Comparison of ENCODE assay signal across 7 cellular contexts in genomic region chr17:50534222-50534978, GRCh38. TPM values are rescaled to one million over a fixed set of nuclear protein-coding genes. Genes with fewer than 3 reads are reported as not detected.
DNase-seq lines count a peak whose midpoint lies in the region; ATAC-seq and TF ChIP-seq lines count a peak whose summit lies in the region.
"Had no signal": no experiment of that assay in that cellular context is flagged by ENCODE, and none has a peak within 500 bp of the region (broad histone marks: within the 10 kb centered on the region; RNA-seq: fewer than 3 reads in every experiment).

No MANE protein-coding gene starts in this region.

- H3K4me3 Mint-ChIP-seq in HFFc6, result peak overlapping the region; percentile 36; the same call in 1 of the 2 replicates
- H3K4me3 Mint-ChIP-seq: natural killer cell treated with Interleukin-12 subunit alpha and Interleukin-12 subunit beta and Interleukin-15 and Interleukin-18, amount 100 ng/mL, for 72 hours had no signal

- H3K27ac Mint-ChIP-seq in HFFc6, result no peak overlapping the region
- H3K27ac Mint-ChIP-seq: natural killer cell treated with Interleukin-12 subunit alpha and Interleukin-12 subunit beta and Interleukin-15 and Interleukin-18, amount 100 ng/mL, for 72 hours had no signal

- no peaks in the 10 kb centered on the region for H3K36me3 ChIP-seq in neural cell (ENCODE audit: insufficient read depth, low read length)

- H3K4me2 ChIP-seq in neural cell (ENCODE audit: low read length), result no peak overlapping the region

- H3K9me3 ChIP-seq in neural cell (ENCODE audit: low read length), result no peaks in the 10 kb centered on the region

- H3K27me3 Mint-ChIP-seq in HFFc6 (ENCODE audit: insufficient read depth), result peaks cover 45% of the 10 kb centered on the region

- no peak overlapping the region for H3K9ac ChIP-seq in neural cell (ENCODE audit: low read length)

- TF ChIP-seq RAD21 in neural cell (conservative IDR thresholded peaks at IDR 0.05), result no peak

- TF ChIP-seq CTCF in HFFc6 (IDR thresholded peaks at IDR 0.05) (peak; percentile 50), astrocyte of the spinal cord (IDR thresholded peaks at IDR 0.05; ENCODE audit: low read depth, low read length) (peak; percentile 51), neural cell (IDR thresholded peaks at IDR 0.05; ENCODE audit: poor library complexity, severe bottlenecking) (peak; percentile 29)

- no peaks in the 10 kb centered on the region for H3K36me3 Mint-ChIP-seq in HFFc6 (ENCODE audit: low read depth)
- H3K36me3 Mint-ChIP-seq: natural killer cell treated with Interleukin-12 subunit alpha and Interleukin-12 subunit beta and Interleukin-15 and Interleukin-18, amount 100 ng/mL, for 72 hours had no signal

- H3K9me2 ChIP-seq in neural cell (ENCODE audit: insufficient read depth, low read length), result no peaks in the 10 kb centered on the region

- no peak for TF ChIP-seq EP300 in neural cell (conservative IDR thresholded peaks at IDR 0.05; ENCODE audit: poor library complexity, severe bottlenecking)

- in situ Hi-C loops in astrocyte of the spinal cord (cut with HindIII; ENCODE audit: low sequenced_read_pairs), result no loop called here

- H3K4me3 ChIP-seq in astrocyte of the spinal cord (ENCODE audit: low read depth, low read length) (no peak overlapping the region), neural cell (ENCODE audit: low read length) (no peak overlapping the region)

- DNase-seq in HFFc6 (no peak), astrocyte of the spinal cord (ENCODE audit: low read depth, low spot score) (no peak), activated gamma-delta T cell treated with Interleukin-2 at 50 U/mL for 16 hours (no peak)

- H4K20me1 ChIP-seq in neural cell (ENCODE audit: insufficient read depth), result no peaks in the 10 kb centered on the region

- no peaks in the 10 kb centered on the region for H3K9me3 Mint-ChIP-seq in HFFc6
- H3K9me3 Mint-ChIP-seq: natural killer cell treated with Interleukin-12 subunit alpha and Interleukin-12 subunit beta and Interleukin-15 and Interleukin-18, amount 100 ng/mL, for 72 hours had no signal

- no peak overlapping the region for H3K27ac ChIP-seq in neural cell (ENCODE audit: low read length)

- H3F3A ChIP-seq in neural cell (ENCODE audit: insufficient read depth, low read length, poor library complexity, severe bottlenecking), result no peaks in the 10 kb centered on the region

- ATAC-seq in GM18873 (IDR thresholded peaks at IDR 0.05; ENCODE audit: low FRiP score, unreplicated experiment) (no peak), GM19455 (IDR thresholded peaks at IDR 0.05; ENCODE audit: unreplicated experiment) (no peak)

- peaks cover 24% of the 10 kb centered on the region for H3K27me3 ChIP-seq in neural cell (ENCODE audit: insufficient read depth, low read depth, low read length)

- H2AFZ ChIP-seq in neural cell (ENCODE audit: low read depth, low read length), result no peak overlapping the region

- no peaks in the 10 kb centered on the region for H3K79me2 ChIP-seq in neural cell (replicated peaks; ENCODE audit: insufficient read depth, low read length)

- peaks cover 16% of the 10 kb centered on the region for H3K4me1 Mint-ChIP-seq in HFFc6 (ENCODE audit: low read depth)

TF ChIP-seq in neural cell, 6 proteins besides CTCF, POLR2A, EP300 and RAD21:
- TF ChIP-seq REST (IDR thresholded peaks at IDR 0.05; ENCODE audit: borderline replicate concordance), result no peak
- TF ChIP-seq EZH2 (IDR thresholded peaks at IDR 0.05; ENCODE audit: borderline replicate concordance, insufficient read depth, low read length, poor library complexity, severe bottlenecking), result no peak
- no peak for TF ChIP-seq SMC3 (conservative IDR thresholded peaks at IDR 0.05; ENCODE audit: poor library complexity)
- TF ChIP-seq TAF1 (IDR thresholded peaks at IDR 0.05; ENCODE audit: low read depth), result no peak
- TF ChIP-seq MXI1 (conservative IDR thresholded peaks at IDR 0.05; ENCODE audit: poor library complexity, severe bottlenecking), result no peak
- no peak for TF ChIP-seq POLR2AphosphoS5 (IDR thresholded peaks at IDR 0.05)

RNA-seq across cellular contexts. Expression of gene EPN3, which starts 1.9 kb away (rescaled TPM):
- under 1 TPM in 1 of 6 experiments, not detected in 5; 0.05 TPM for total RNA-seq in HFFc6 (2021; fragmentation: NEBNext Ultra II Directional; extraction: Animal tissue kit (Norgen Biotek cat#: 25700))
- not detected in 2 replicates for polyA plus RNA-seq in neural cell
- 0.81 and 0.97 TPM in 2 replicates for polyA minus RNA-seq in neural cell
- total RNA-seq: natural killer cell treated with Interleukin-12 subunit alpha and Interleukin-12 subunit beta and Interleukin-15 and Interleukin-18, amount 100 ng/mL, for 72 hours had no signal

RNA-seq across cellular contexts. Expression of gene SPATA20, which starts 12.6 kb away (rescaled TPM):
- total RNA-seq in HFFc6 (2021; fragmentation: NEBNext Ultra II Directional; extraction: Animal tissue kit (Norgen Biotek cat#: 25700)), result 10 to 100 TPM; 53.4 to 71.2 (median 62.6) TPM
- polyA plus RNA-seq in neural cell, result 48.1 and 53.5 TPM in 2 replicates
- polyA minus RNA-seq in neural cell, result 21.6 and 24.1 TPM in 2 replicates

RNA-seq across cellular contexts. Expression of gene CACNA1G, which starts 26.1 kb away (rescaled TPM):
- under 1 TPM in 5 of 6 experiments, not detected in 1; 0.03 to 0.19 (median 0.05) TPM for total RNA-seq in HFFc6 (2021; fragmentation: NEBNext Ultra II Directional; extraction: Animal tissue kit (Norgen Biotek cat#: 25700))
- polyA plus RNA-seq in neural cell, result 10.9 and 11.0 TPM in 2 replicates
- 24.1 and 28.0 TPM in 2 replicates for polyA minus RNA-seq in neural cell
- total RNA-seq: natural killer cell treated with Interleukin-12 subunit alpha and Interleukin-12 subunit beta and Interleukin-15 and Interleukin-18, amount 100 ng/mL, for 72 hours had no signal

RNA-seq across cellular contexts. Expression of gene MYCBPAP, which starts 26.2 kb away (rescaled TPM):
- under 1 TPM; 0.12 to 0.76 (median 0.28) TPM for total RNA-seq in HFFc6 (2021; fragmentation: NEBNext Ultra II Directional; extraction: Animal tissue kit (Norgen Biotek cat#: 25700))
- polyA plus RNA-seq in neural cell, result 0.34 and 0.35 TPM in 2 replicates
- not detected in 2 replicates for polyA minus RNA-seq in neural cell

RNA-seq across cellular contexts. Expression of gene RSAD1, which starts 55.7 kb away (rescaled TPM):
- total RNA-seq in HFFc6 (2021; fragmentation: NEBNext Ultra II Directional; extraction: Animal tissue kit (Norgen Biotek cat#: 25700)), result 10 to 100 TPM; 14.9 to 20.4 (median 17.5) TPM
- 61.9 and 73.5 TPM in 2 replicates for polyA plus RNA-seq in neural cell
- polyA minus RNA-seq in neural cell, result 26.6 and 32.9 TPM in 2 replicates
